ENCODE assay signal across 1 cellular context in genomic region chr22:37079158-37079557, GRCh38.
TF ChIP-seq lines count a peak whose summit lies in the region.

No MANE protein-coding gene starts in this region.

TF ChIP-seq in SK-N-SH, 30 proteins besides CTCF, POLR2A, EP300 and RAD21 (continued from another document):
- TF ChIP-seq PBX3 (IDR thresholded peaks at IDR 0.05) (no peak), RCOR1 (IDR thresholded peaks at IDR 0.05; ENCODE audit: low read length) (no peak), TEAD4 (IDR thresholded peaks at IDR 0.05; ENCODE audit: borderline replicate concordance, insufficient read depth) (no peak), FOXJ3 (CRISPR knock-in tag; IDR thresholded peaks at IDR 0.05) (no peak), GATA2 (CRISPR knock-in tag; IDR thresholded peaks at IDR 0.05) (no peak), NFIC (IDR thresholded peaks at IDR 0.05; ENCODE audit: borderline replicate concordance) (no peak), SIN3A (IDR thresholded peaks at IDR 0.05; ENCODE audit: borderline replicate concordance, low read depth, low read length) (no peak), USF2 (IDR thresholded peaks at IDR 0.05; ENCODE audit: borderline replicate concordance, low read depth, low read length) (no peak), ZBTB33 (IDR thresholded peaks at IDR 0.05; ENCODE audit: borderline replicate concordance, low read depth) (no peak), JUND (IDR thresholded peaks at IDR 0.05) (no peak), FOXM1 (IDR thresholded peaks at IDR 0.05; ENCODE audit: low read depth) (no peak)
